In the genomic region with DNA sequence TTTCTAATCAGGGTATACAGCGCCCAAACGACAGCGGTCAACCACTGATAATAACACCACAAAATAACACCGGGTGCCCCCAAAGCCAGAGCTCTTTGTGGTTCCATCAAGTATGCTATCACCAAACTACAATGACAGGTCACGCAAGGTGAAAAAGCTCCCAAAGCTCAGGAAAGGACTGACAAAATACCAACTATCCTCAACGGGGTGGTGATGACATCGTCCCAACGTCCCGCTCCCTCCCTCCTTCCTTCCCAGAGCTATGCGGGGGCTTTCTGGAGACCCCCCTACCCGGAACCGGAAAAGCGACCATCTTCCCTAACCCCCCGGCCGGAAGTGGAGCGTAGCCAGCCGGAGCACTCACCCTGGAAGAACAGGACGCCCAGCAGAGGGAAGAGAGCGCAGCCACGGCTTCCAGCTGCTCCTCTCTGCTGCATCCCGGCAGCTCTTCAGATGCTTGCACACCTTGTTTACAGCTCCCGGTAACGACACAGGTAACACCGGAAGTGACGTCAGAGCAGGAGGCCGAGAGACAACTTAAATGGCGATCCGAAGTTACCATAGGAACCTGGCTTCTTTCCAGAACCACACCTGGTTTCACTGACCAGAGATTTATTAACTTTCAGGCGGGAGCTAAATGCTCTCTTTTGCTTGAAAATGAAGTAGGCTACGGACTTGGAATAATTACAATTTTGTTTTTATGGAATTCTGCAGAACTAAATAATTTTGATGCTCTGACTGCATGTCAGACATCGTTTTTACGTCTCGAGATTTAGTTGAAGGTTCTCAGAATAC, we compare ENCODE assay signal across 8 cellular contexts. TPM values are rescaled to one million over a fixed set of nuclear protein-coding genes. Genes with fewer than 3 reads are reported as not detected.
A peak's percentile ranks its signal among the peaks of the same experiment; 100 is the strongest.
DNase-seq lines count a peak whose midpoint lies in the region; ATAC-seq, FAIRE-seq and TF ChIP-seq lines count a peak whose summit lies in the region.

A gene with protein sequence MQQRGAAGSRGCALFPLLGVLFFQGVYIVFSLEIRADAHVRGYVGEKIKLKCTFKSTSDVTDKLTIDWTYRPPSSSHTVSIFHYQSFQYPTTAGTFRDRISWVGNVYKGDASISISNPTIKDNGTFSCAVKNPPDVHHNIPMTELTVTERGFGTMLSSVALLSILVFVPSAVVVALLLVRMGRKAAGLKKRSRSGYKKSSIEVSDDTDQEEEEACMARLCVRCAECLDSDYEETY (minus strand): TSS at position 508 of the 795 bp plus-strand sequence. CDS start 71 bp downstream, at position 437.

- TF ChIP-seq POLR2A in spleen (IDR thresholded peaks at IDR 0.05), result peak in 1 of 3 donors; percentile 6

- H3K4me3 ChIP-seq in spleen, result peak within 1 kb of the TSS; percentile 54 to 75 (median 58)

- WGBS in spleen, 5 donors, result 1 to 5% (median 2%) methylated on average over 33 of the region's 33 CpGs

- intact Hi-C loops in spleen (cut with DNase I; ENCODE audit: low total_unique reads), result no loop called here

- no peaks in the 10 kb centered on the region for H3K9me3 ChIP-seq in spleen

- peak in 1 of 11 experiments; percentile 8 for TF ChIP-seq CTCF in spleen (IDR thresholded peaks at IDR 0.05 in 8 of 11, conservative IDR thresholded peaks at IDR 0.05 in 3 of 11)

- H3K27me3 ChIP-seq in spleen (replicated peaks in 1 of 7), result no peaks in the 10 kb centered on the region

- H3K27ac ChIP-seq in spleen, result peak within 1 kb of the TSS; percentile 73 to 91 (median 90)

- peak; percentile 98 for FAIRE-seq in islet of Langerhans (lab: Jason Lieb, UNC)

- no peaks in the 10 kb centered on the region for H3K36me3 ChIP-seq in spleen

- ATAC-seq in GM18517 (IDR thresholded peaks at IDR 0.05; ENCODE audit: unreplicated experiment), result peak; percentile 72
- peak; percentile 77 for ATAC-seq in HG03159 (IDR thresholded peaks at IDR 0.05; ENCODE audit: unreplicated experiment)
- no peak for ATAC-seq in HG03457 (IDR thresholded peaks at IDR 0.05; ENCODE audit: unreplicated experiment)

- H3K4me1 ChIP-seq in spleen, result peaks cover 0 to 48% (median 15%) of the 10 kb centered on the region in 6 donors

- peak; percentile 94 for DNase-seq in NCI-H345 treated with DMSO at 0.1 percent for 48 hours (lab: John Stamatoyannopoulos, UW; ENCODE audit: unreplicated experiment)
- peak; percentile 72 for DNase-seq in activated CD4-positive, alpha-beta T cell treated with anti-CD3 and anti-CD28 coated beads for 1 hour
- DNase-seq in cerebellar cortex (ENCODE audit: low spot score), result peak; percentile 91
- peak; percentile 91 for DNase-seq in spleen

RNA-seq across cellular contexts. Expression of the gene that starts here (rescaled TPM):
- total RNA-seq in spleen, result 10 to 100 TPM in 3 of 7 donors, 1 to 10 TPM in 4; 4.3 to 12.9 (median 9.2) TPM
- polyA plus RNA-seq in spleen, result 1 to 10 TPM; 2.0 to 2.1 (median 2.1) TPM
